Comparison of ENCODE assay signal across 18 cellular contexts in the genomic region with DNA sequence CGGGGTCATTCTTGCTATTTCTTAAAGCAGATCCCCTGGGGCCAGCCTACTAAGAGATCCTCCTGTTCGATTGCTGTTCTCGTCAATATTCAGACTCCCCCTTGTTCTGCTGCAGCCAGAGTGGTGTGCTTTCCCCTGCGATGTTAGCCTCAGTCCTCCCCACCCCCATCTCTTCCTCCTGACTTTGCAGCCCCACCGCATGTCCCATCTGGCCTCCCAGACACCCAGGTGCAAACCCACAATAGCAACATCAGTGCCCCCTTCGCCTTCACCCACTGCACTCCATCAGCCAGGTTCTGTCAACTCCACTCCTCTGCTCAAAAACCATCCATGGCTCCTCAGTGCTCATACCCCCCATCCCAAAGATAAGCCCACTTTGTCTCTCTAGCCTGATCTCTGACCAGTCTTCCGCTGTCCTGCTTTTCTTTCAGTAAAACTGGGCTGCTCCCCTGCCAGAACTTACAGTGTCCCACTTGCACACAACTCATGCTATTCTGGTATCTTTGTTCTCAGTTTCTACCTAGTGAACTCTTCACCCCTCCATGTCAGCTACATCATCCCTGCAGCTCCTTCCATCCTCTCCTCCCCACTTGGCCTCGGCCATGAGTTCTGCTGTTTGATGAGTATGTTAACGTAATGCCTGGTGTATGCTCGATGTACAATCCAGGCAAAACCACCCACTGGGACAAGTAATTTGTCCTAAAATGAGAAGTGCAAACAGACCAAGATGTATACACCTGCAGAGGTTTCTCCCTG. TPM values are rescaled to one million over a fixed set of nuclear protein-coding genes. Genes with fewer than 3 reads are reported as not detected.
DNase-seq lines count a peak whose midpoint lies in the region; TF ChIP-seq lines count a peak whose summit lies in the region.
"Had no signal": no experiment of that assay in that cellular context is flagged by ENCODE, and none has a peak within 500 bp of the region (broad histone marks: within the 10 kb centered on the region; RNA-seq: fewer than 3 reads in every experiment).

No MANE protein-coding gene starts in this region.

- H3F3A ChIP-seq in Loucy (ENCODE audit: low read depth): no peaks in the 10 kb centered on the region

- TF ChIP-seq CTCF in Loucy (conservative IDR thresholded peaks at IDR 0.05; ENCODE audit: low read length) (no peak), glutamatergic neuron (IDR thresholded peaks at IDR 0.05; ENCODE audit: partially characterized antibody, unreplicated experiment) (no peak)

- H3K36me3 Mint-ChIP-seq in glutamatergic neuron (ENCODE audit: unreplicated experiment): no peaks in the 10 kb centered on the region
- H3K36me3 Mint-ChIP-seq: CD4-positive, CD25-positive, alpha-beta regulatory T cell had no signal

- in situ Hi-C loops in HAP-1 (cut with MboI; ENCODE audit: low sequenced_read_pairs): no loop called here

- H4K20me1 ChIP-seq in BLaER1 treated with 17β-estradiol and CSF1 and Interleukin-3, amounts not matched to agents 10 nM and 100 nM: no peaks in the 10 kb centered on the region
- no peaks in the 10 kb centered on the region for H4K20me1 ChIP-seq in Loucy (ENCODE audit: insufficient read depth, low read length, poor library complexity, severe bottlenecking)

- peak; percentile 30 for DNase-seq in NCI-H345 (lab: John Stamatoyannopoulos, UW)
- DNase-seq in glutamatergic neuron: no peak
- no peak for DNase-seq in stimulated activated CD4-positive, alpha-beta T cell treated with anti-CD3 and anti-CD28 coated beads, Interleukin-2, amount 100 ng/mL, for 24 hours
- no peak for DNase-seq in HAP-1 (ENCODE audit: low spot score in 2 of 2)
- no peak for DNase-seq in stimulated activated CD4-positive, alpha-beta T cell treated with anti-CD3 and anti-CD28 coated beads, Interleukin-2, amount 100 ng/mL, for 48 hours
- DNase-seq in AG20443 (ENCODE audit: low spot score): no peak
- DNase-seq: Caco-2; CD4-positive, CD25-positive, alpha-beta regulatory T cell; DMS153; GOT3; KG1; NCI-H1048; NCI-H1694 treated with DMSO at 0.1 percent for 48 hours; NK-92 treated with Interleukin-12 subunit alpha and Interleukin-12 subunit beta, amount 100 ng/mL, for 24 hours; SJCRH30 had no signal

- no peaks in the 10 kb centered on the region for H3K27me3 ChIP-seq in BLaER1 treated with 17β-estradiol and CSF1 and Interleukin-3, amounts not matched to agents 10 nM and 100 nM
- H3K27me3 ChIP-seq in Loucy (ENCODE audit: insufficient read depth, low read length, poor library complexity, severe bottlenecking): no peaks in the 10 kb centered on the region
- H3K27me3 ChIP-seq in HAP-1 (ENCODE audit: low read depth): peaks cover 9% of the 10 kb centered on the region
- H3K27me3 ChIP-seq: SJCRH30 had no signal

- peak overlapping the region; percentile 22 for H3K4me3 Mint-ChIP-seq in glutamatergic neuron (ENCODE audit: unreplicated experiment)
- H3K4me3 Mint-ChIP-seq: CD4-positive, CD25-positive, alpha-beta regulatory T cell had no signal

- peaks cover 0 to 39% (median 29%) of the 10 kb centered on the region in 10 experiments; a peak in 15 of 20 replicates for H3K4me1 ChIP-seq in BLaER1 treated with 17β-estradiol and CSF1 and Interleukin-3, amounts not matched to agents 10 nM and 100 nM
- H3K4me1 ChIP-seq in Loucy (ENCODE audit: insufficient read depth, low read length, poor library complexity, severe bottlenecking) (peaks cover 26% of the 10 kb centered on the region), HAP-1 (no peaks in the 10 kb centered on the region)
- H3K4me1 ChIP-seq: Caco-2, SJCRH30 had no signal

- H3K27me3 Mint-ChIP-seq in glutamatergic neuron (ENCODE audit: unreplicated experiment): peaks cover 10% of the 10 kb centered on the region
- H3K27me3 Mint-ChIP-seq: CD4-positive, CD25-positive, alpha-beta regulatory T cell had no signal

- H3K27ac Mint-ChIP-seq in glutamatergic neuron (ENCODE audit: unreplicated experiment): peak overlapping the region; percentile 34
- H3K27ac Mint-ChIP-seq: CD4-positive, CD25-positive, alpha-beta regulatory T cell had no signal

- no peaks in the 10 kb centered on the region for H3K9me2 ChIP-seq in Loucy (replicated peaks; ENCODE audit: low read depth, low read length)

- H2AFZ ChIP-seq in Loucy (ENCODE audit: low read length): no peak overlapping the region

- no peak overlapping the region for H3K9ac ChIP-seq in BLaER1 treated with 17β-estradiol and CSF1 and Interleukin-3, amounts not matched to agents 10 nM and 100 nM
- no peak overlapping the region for H3K9ac ChIP-seq in Loucy (ENCODE audit: low read depth, low read length, poor library complexity, severe bottlenecking)

- H3K36me3 ChIP-seq in BLaER1 treated with 17β-estradiol and CSF1 and Interleukin-3, amounts not matched to agents 10 nM and 100 nM: no peaks in the 10 kb centered on the region
- H3K36me3 ChIP-seq in Loucy (ENCODE audit: insufficient read depth, low read length) (no peaks in the 10 kb centered on the region), HAP-1 (replicated peaks) (no peaks in the 10 kb centered on the region)
- H3K36me3 ChIP-seq: SJCRH30 had no signal

- H3K4me3 ChIP-seq in BLaER1 treated with 17β-estradiol and CSF1 and Interleukin-3, amounts not matched to agents 10 nM and 100 nM: no peak overlapping the region
- H3K4me3 ChIP-seq in Loucy (ENCODE audit: low read length, poor library complexity, severe bottlenecking) (no peak overlapping the region), HAP-1 (no peak overlapping the region)
- H3K4me3 ChIP-seq: SJCRH30 had no signal

- H3K4me2 ChIP-seq in BLaER1 treated with 17β-estradiol and CSF1 and Interleukin-3, amounts not matched to agents 10 nM and 100 nM: peak overlapping the region in 9 of 11 experiments; percentile 12 to 77 (median 63); a peak in 15 of 22 replicates
- peak overlapping the region; percentile 5 for H3K4me2 ChIP-seq in Loucy (ENCODE audit: low read depth, low read length, poor library complexity, severe bottlenecking)

- H3K79me2 ChIP-seq in Loucy (ENCODE audit: insufficient read depth, low read length): no peaks in the 10 kb centered on the region

- no peak overlapping the region for H3K27ac ChIP-seq in BLaER1 treated with 17β-estradiol and CSF1 and Interleukin-3, amounts not matched to agents 10 nM and 100 nM
- H3K27ac ChIP-seq: SJCRH30 had no signal

- H3K4me1 Mint-ChIP-seq in glutamatergic neuron (ENCODE audit: low read depth, unreplicated experiment): peaks cover 50% of the 10 kb centered on the region
- H3K4me1 Mint-ChIP-seq: CD4-positive, CD25-positive, alpha-beta regulatory T cell had no signal

- peaks cover 5% of the 10 kb centered on the region for H3K9me3 Mint-ChIP-seq in glutamatergic neuron (ENCODE audit: unreplicated experiment)
- H3K9me3 Mint-ChIP-seq: CD4-positive, CD25-positive, alpha-beta regulatory T cell had no signal

- H3K9me3 ChIP-seq in BLaER1 treated with 17β-estradiol and CSF1 and Interleukin-3, amounts not matched to agents 10 nM and 100 nM (replicated peaks in 1 of 11): no peaks in the 10 kb centered on the region
- H3K9me3 ChIP-seq in Loucy (ENCODE audit: insufficient read depth, low read depth, low read length) (no peaks in the 10 kb centered on the region), HAP-1 (no peaks in the 10 kb centered on the region)
- H3K9me3 ChIP-seq: Caco-2, SJCRH30 had no signal

RNA-seq across cellular contexts. Expression of gene COL13A1, which starts 26.6 kb away (rescaled TPM):
- total RNA-seq in glutamatergic neuron (ENCODE audit: unreplicated experiment): 8.5 TPM
- total RNA-seq: Caco-2; CD4-positive, CD25-positive, alpha-beta regulatory T cell; T-helper 2 cell treated with Interferon-gamma antibody and Interleukin-4, amounts not matched to agents 100 ng/mL and 5 ng/mL, for 36 hours had no signal
